ENCODE assay signal across 11 cellular contexts in genomic region chr13:66887088-66887487, GRCh38.
DNase-seq lines count a peak whose midpoint lies in the region; ATAC-seq and TF ChIP-seq lines count a peak whose summit lies in the region.
"Had no signal": no experiment of that assay in that cellular context is flagged by ENCODE, and none has a peak within 500 bp of the region (broad histone marks: within the 10 kb centered on the region; RNA-seq: fewer than 3 reads in every experiment).

No MANE protein-coding gene starts in this region.

- H3K27me3 ChIP-seq in right atrium auricular region (no peaks in the 10 kb centered on the region), smooth muscle cell (ENCODE audit: low read depth) (no peaks in the 10 kb centered on the region)

- H3K9me3 ChIP-seq in right atrium auricular region (no peaks in the 10 kb centered on the region), smooth muscle cell (replicated peaks; ENCODE audit: low read depth) (no peaks in the 10 kb centered on the region)
- H3K9me3 ChIP-seq: prostate gland had no signal

- H3K27ac ChIP-seq in right atrium auricular region (no peak overlapping the region), temporal lobe (ENCODE audit: low read depth, low read length) (peak overlapping the region; percentile 70), smooth muscle cell (ENCODE audit: low read depth) (no peak overlapping the region)
- H3K27ac ChIP-seq: KMS-11, prostate gland had no signal

- no peak overlapping the region for H3K9ac ChIP-seq in smooth muscle cell (ENCODE audit: low read depth)
- H3K9ac ChIP-seq: KMS-11 had no signal

- no peaks in the 10 kb centered on the region for H4K20me1 ChIP-seq in smooth muscle cell (ENCODE audit: low read depth)

- H3K4me3 ChIP-seq in right atrium auricular region: no peak overlapping the region
- H3K4me3 ChIP-seq in smooth muscle cell: no peak overlapping the region
- H3K4me3 ChIP-seq: prostate gland had no signal

- intact Hi-C loops in Right ventricle myocardium inferior (cut with DNase I): no loop called here

- WGBS in smooth muscle cell (ENCODE audit: low lambda C conversion rate): 79% methylated on average over 5 of the region's 5 CpGs

- H3K4me1 ChIP-seq in right atrium auricular region (peaks cover 0 to 6% of the 10 kb centered on the region in 2 donors), smooth muscle cell (ENCODE audit: low read depth) (no peaks in the 10 kb centered on the region)
- H3K4me1 ChIP-seq: prostate gland had no signal

- H3F3A ChIP-seq in smooth muscle cell (ENCODE audit: low read depth): no peaks in the 10 kb centered on the region

- TF ChIP-seq CTCF in right atrium auricular region (IDR thresholded peaks at IDR 0.05) (no peak), smooth muscle cell (IDR thresholded peaks at IDR 0.05; ENCODE audit: borderline replicate concordance, insufficient read depth, poor library complexity, severe bottlenecking) (no peak)

- ATAC-seq in Right ventricle myocardium inferior (peak; percentile 39), HG03442 (IDR thresholded peaks at IDR 0.05; ENCODE audit: unreplicated experiment) (peak; percentile 76), esophagus mucosa (no peak)
- ATAC-seq: stimulated activated naive CD8-positive, alpha-beta T cell treated with anti-CD3 and anti-CD28 coated beads, Interleukin-15, Interleukin-2, amounts not matched to agents 100 U/mL and 50 U/mL, for 24 hours had no signal

- no peak overlapping the region for H3K4me2 ChIP-seq in smooth muscle cell
- H3K4me2 ChIP-seq: KMS-11 had no signal

- H3K36me3 ChIP-seq in right atrium auricular region: no peaks in the 10 kb centered on the region
- no peaks in the 10 kb centered on the region for H3K36me3 ChIP-seq in smooth muscle cell (ENCODE audit: low read depth)
- H3K36me3 ChIP-seq: prostate gland had no signal

- no peak overlapping the region for H2AFZ ChIP-seq in smooth muscle cell (ENCODE audit: low read depth)

- DNase-seq in Right ventricle myocardium inferior (ENCODE audit: missing footprints) (no peak), right atrium auricular region (ENCODE audit: low spot score) (no peak), cerebellum (ENCODE audit: low spot score) (peak; percentile 21), activated T-cell treated with anti-CD3 and anti-CD28 coated beads for 4 hours (no peak), smooth muscle cell (lab: John Stamatoyannopoulos, UW; ENCODE audit: unreplicated experiment) (no peak)
- DNase-seq: stimulated activated naive CD8-positive, alpha-beta T cell treated with anti-CD3 and anti-CD28 coated beads, Interleukin-15, Interleukin-2, amounts not matched to agents 100 U/mL and 50 U/mL, for 24 hours had no signal

- no peaks in the 10 kb centered on the region for H3K79me2 ChIP-seq in smooth muscle cell (ENCODE audit: low read depth)
